Comparison of ENCODE assay signal across 19 cellular contexts in genomic region chr6:43572015-43572414, GRCh38.
"Had no signal": no experiment of that assay in that cellular context is flagged by ENCODE, and none has a peak within 500 bp of the region (broad histone marks: within the 10 kb centered on the region; RNA-seq: fewer than 3 reads in every experiment).

No MANE protein-coding gene starts in this region.

- H3K27me3 Mint-ChIP-seq: naive thymus-derived CD8-positive, alpha-beta T cell had no signal

- H3K9me3 Mint-ChIP-seq: activated naive CD4-positive, alpha-beta T cell treated with anti-CD3 and anti-CD28 coated beads, Interleukin-2, amount 50 U/mL, for 72 hours; naive thymus-derived CD8-positive, alpha-beta T cell had no signal

- H3K4me3 Mint-ChIP-seq: naive thymus-derived CD8-positive, alpha-beta T cell had no signal

- ATAC-seq: naive thymus-derived CD8-positive, alpha-beta T cell; SK-N-SH treated with all-trans-retinoic acid at 6 μM for 48 hours; upper lobe of right lung had no signal

- DNase-seq: activated CD4-positive, alpha-beta T cell treated with anti-CD3 and anti-CD28 coated beads, Interleukin-2, amount 50 U/mL, for 48 hours; activated effector memory CD4-positive, alpha-beta T cell treated with Interleukin-2 at 50 U/mL for 16 hours; anterior cingulate cortex; cortex of kidney; effector CD4-positive, alpha-beta T cell; foreskin fibroblast; hypothalamus; kidney; left ventricle myocardium inferior; mesenchymal stem cell; naive thymus-derived CD8-positive, alpha-beta T cell; nucleus accumbens; SHP77 treated with DMSO at 0.1 percent for 48 hours; stimulated activated CD4-positive, alpha-beta T cell treated with anti-CD3 and anti-CD28 coated beads, Interleukin-15, amount 100 ng/mL, for 24 hours; stimulated activated CD4-positive, alpha-beta T cell treated with anti-CD3 and anti-CD28 coated beads, Interleukin-4, amount 100 ng/mL, for 24 hours; stimulated activated naive CD4-positive, alpha-beta T cell treated with Interleukin-2 at 50 U/mL for 16 hours; upper lobe of right lung had no signal
